Comparison of ENCODE assay signal across 10 cellular contexts in the genomic region with DNA sequence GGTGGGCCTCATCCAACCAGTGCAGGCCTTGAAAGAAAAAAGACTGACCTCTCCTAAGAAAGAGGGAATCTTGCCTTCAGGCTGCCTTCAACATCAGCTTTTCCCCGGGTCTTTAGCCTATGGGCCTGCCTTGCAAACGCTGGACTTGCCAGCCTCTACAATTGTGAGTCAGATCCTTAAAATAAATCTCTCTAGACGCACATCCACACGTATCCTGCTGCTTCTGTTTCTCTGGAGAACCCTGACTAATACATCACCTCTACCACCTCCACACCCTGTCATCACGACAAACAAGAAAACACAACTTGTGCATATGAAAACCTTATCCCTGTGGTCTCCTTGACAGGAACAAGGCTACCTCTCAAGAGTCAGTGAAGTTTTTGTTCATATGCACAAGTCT. TPM values are rescaled to one million over a fixed set of nuclear protein-coding genes. Genes with fewer than 3 reads are reported as not detected.
DNase-seq lines count a peak whose midpoint lies in the region; ATAC-seq and TF ChIP-seq lines count a peak whose summit lies in the region.
"Had no signal": no experiment of that assay in that cellular context is flagged by ENCODE, and none has a peak within 500 bp of the region (broad histone marks: within the 10 kb centered on the region; RNA-seq: fewer than 3 reads in every experiment).

No MANE protein-coding gene starts in this region.

- peaks cover 9% of the 10 kb centered on the region; the same call in 1 of the 2 replicates for H4K20me1 ChIP-seq in PC-9 (ENCODE audit: insufficient read depth)

- no peak overlapping the region for H2AFZ ChIP-seq in PC-9

- peak; percentile 20 for DNase-seq in HK-2 (ENCODE audit: unreplicated experiment)
- peak; percentile 77 for DNase-seq in brain pericyte (ENCODE audit: low read depth, low spot score)
- DNase-seq in inferior parietal cortex (ENCODE audit: extremely low spot score): peak; percentile 38
- DNase-seq in PC-9: no peak
- no peak for DNase-seq in mesenteric fat pad (ENCODE audit: low spot score)
- DNase-seq in activated naive CD8-positive, alpha-beta T cell treated with anti-CD3 and anti-CD28 coated beads, Interleukin-2, amount 50 U/mL, for 24 hours: no peak
- DNase-seq: midbrain; NK-92 treated with Interleukin-12 subunit alpha and Interleukin-12 subunit beta, amount 100 ng/mL, for 24 hours had no signal

- BruUV-seq in PC-9 (replicated peaks; lab: Mats Ljungman, UMichigan): no TSS peak

- H3K27ac Mint-ChIP-seq in activated naive CD8-positive, alpha-beta T cell treated with anti-CD3 and anti-CD28 coated beads, Interleukin-2, amount 50 U/mL, for 24 hours: no peak overlapping the region

- no peak overlapping the region for H3K4me3 Mint-ChIP-seq in activated naive CD8-positive, alpha-beta T cell treated with anti-CD3 and anti-CD28 coated beads, Interleukin-2, amount 50 U/mL, for 24 hours

- H3K36me3 Mint-ChIP-seq in activated naive CD8-positive, alpha-beta T cell treated with anti-CD3 and anti-CD28 coated beads, Interleukin-2, amount 50 U/mL, for 24 hours (ENCODE audit: low read depth): peaks cover 4% of the 10 kb centered on the region

- ATAC-seq in HG02981 (IDR thresholded peaks at IDR 0.05; ENCODE audit: unreplicated experiment): no peak
- ATAC-seq in activated naive CD8-positive, alpha-beta T cell treated with anti-CD3 and anti-CD28 coated beads, Interleukin-2, amount 50 U/mL, for 24 hours: no peak

- CTCF ChIA-PET in PC-9 (lab: Charles Lee): no interaction called here

- peaks cover 4% of the 10 kb centered on the region; the same call in 1 of the 2 replicates for H3K9me3 ChIP-seq in PC-9 (ENCODE audit: insufficient read depth, low read depth)
- H3K9me3 ChIP-seq: suprapubic skin had no signal

- no peaks in the 10 kb centered on the region for H3F3A ChIP-seq in PC-9 (ENCODE audit: insufficient read depth, low read depth)

- 0 out of 2 replicates have a peak, but pooled peaks cover 3% of the 10 kb centered on the region for H3K36me3 ChIP-seq in PC-9 (ENCODE audit: low read depth)

- H3K27ac ChIP-seq in PC-9: no peak overlapping the region
- H3K27ac ChIP-seq: suprapubic skin had no signal

- H3K4me2 ChIP-seq in PC-9: no peak overlapping the region

- POLR2A ChIA-PET in PC-9 (lab: Charles Lee; ENCODE audit: unreplicated experiment): no interaction called here

- H3K27me3 Mint-ChIP-seq in activated naive CD8-positive, alpha-beta T cell treated with anti-CD3 and anti-CD28 coated beads, Interleukin-2, amount 50 U/mL, for 24 hours: no peaks in the 10 kb centered on the region

- intact Hi-C loops in PC-9 (cut with micrococcal nuclease; ENCODE audit: unreplicated experiment): no loop called here

- H3K27me3 ChIP-seq in PC-9 (ENCODE audit: insufficient read depth, low read depth): no peaks in the 10 kb centered on the region
- H3K27me3 ChIP-seq: suprapubic skin had no signal

- H3K79me2 ChIP-seq in PC-9 (ENCODE audit: low read depth): peaks cover 67% of the 10 kb centered on the region

- H3K4me3 ChIP-seq in PC-9: no peak overlapping the region
- H3K4me3 ChIP-seq: suprapubic skin had no signal

- H3K4me1 ChIP-seq in PC-9 (replicated peaks; ENCODE audit: insufficient read depth): no peaks in the 10 kb centered on the region

- H3K4me1 Mint-ChIP-seq in activated naive CD8-positive, alpha-beta T cell treated with anti-CD3 and anti-CD28 coated beads, Interleukin-2, amount 50 U/mL, for 24 hours: no peaks in the 10 kb centered on the region

- H3K9me3 Mint-ChIP-seq in activated naive CD8-positive, alpha-beta T cell treated with anti-CD3 and anti-CD28 coated beads, Interleukin-2, amount 50 U/mL, for 24 hours: peaks cover 7% of the 10 kb centered on the region

- no peaks in the 10 kb centered on the region for H3K9me2 ChIP-seq in PC-9 (ENCODE audit: insufficient read depth)

- no peak for TF ChIP-seq CTCF in PC-9 (conservative IDR thresholded peaks at IDR 0.05)

RNA-seq across cellular contexts. Expression of a gene that starts 11.8 kb away (rescaled TPM):
- total RNA-seq in PC-9 (2021) (114 TPM in 2 replicates), mesenteric fat pad (138 TPM)

Comparison
In these comparisons a context has a peak if more than half of its experiments do, and no peak if none do; other contexts are left out.
1. DNase-seq: peak in HK-2 (single experiment), brain pericyte (single experiment) and inferior parietal cortex (single experiment); none in PC-9 (0 of 2), mesenteric fat pad (single experiment) and activated naive CD8-positive, alpha-beta T cell treated with anti-CD3 and anti-CD28 coated beads, Interleukin-2, amount 50 U/mL, for 24 hours (single experiment).